ENCODE assay signal across 20 cellular contexts in genomic region chr22:28268845-28269244, GRCh38.
"Had no signal": no experiment of that assay in that cellular context is flagged by ENCODE, and none has a peak within 500 bp of the region (broad histone marks: within the 10 kb centered on the region; RNA-seq: fewer than 3 reads in every experiment).

No MANE protein-coding gene starts in this region.

- H3K27me3 ChIP-seq: dorsolateral prefrontal cortex, testis, upper lobe of right lung had no signal

- H3K36me3 ChIP-seq: upper lobe of right lung had no signal

- DNase-seq: activated CD4-positive, alpha-beta T cell treated with anti-CD3 and anti-CD28 coated beads, Interleukin-2, amount 10 ng/mL, durations not matched to agents 7 days and 5 days; activated CD8-positive, alpha-beta memory T cell treated with anti-CD3 and anti-CD28 coated beads, Interleukin-2, amount 10 ng/mL, durations not matched to agents 7 days and 5 days; activated CD8-positive, alpha-beta T cell treated with anti-CD3 and anti-CD28 coated beads for 36 hours; activated effector memory CD4-positive, alpha-beta T cell treated with anti-CD3 and anti-CD28 coated beads, Interleukin-2, amount 50 U/mL, for 16 hours; activated naive CD4-positive, alpha-beta T cell treated with anti-CD3 and anti-CD28 coated beads, Interleukin-2, amount 10 ng/mL, durations not matched to agents 7 days and 5 days; activated T-cell treated with anti-CD3 and anti-CD28 coated beads for 4 hours; effector memory CD8-positive, alpha-beta T cell; head of caudate nucleus; naive thymus-derived CD4-positive, alpha-beta T cell; occipital lobe; stimulated activated CD4-positive, alpha-beta T cell treated with anti-CD3 and anti-CD28 coated beads, Interleukin-2, amount 100 ng/mL, for 48 hours; stimulated activated CD8-positive, alpha-beta memory T cell treated with anti-CD3 and anti-CD28 coated beads, Interleukin-4, amount 100 ng/mL, for 48 hours; stimulated activated naive B cell treated with anti-CD40 and anti-IgM and Interleukin-4, amounts not matched to agents 10 μg/mL and 1 μg/mL and 100 μg/mL, for 72 hours; T-cell; testis; upper lobe of right lung had no signal

- ATAC-seq: activated CD4-positive, CD25-positive, alpha-beta regulatory T cell treated with anti-CD3 and anti-CD28 coated beads, Interleukin-2, amount 50 U/mL, for 24 hours; activated CD8-positive, alpha-beta memory T cell treated with anti-CD3 and anti-CD28 coated beads, Interleukin-2, amount 10 ng/mL, durations not matched to agents 7 days and 5 days; activated CD8-positive, alpha-beta T cell treated with anti-CD3 and anti-CD28 coated beads for 36 hours; effector memory CD8-positive, alpha-beta T cell; esophagus mucosa; naive thymus-derived CD4-positive, alpha-beta T cell; stimulated activated naive B cell treated with anti-CD40 and anti-IgM and Interleukin-4, amounts not matched to agents 10 μg/mL and 1 μg/mL and 100 μg/mL, for 72 hours; T-cell; upper lobe of right lung had no signal

- H3K4me1 ChIP-seq: testis, upper lobe of right lung had no signal

- H3K27ac ChIP-seq: testis, upper lobe of right lung, VCaP had no signal

- H3K9me3 ChIP-seq: testis, upper lobe of right lung had no signal

- H3K4me3 ChIP-seq: dorsolateral prefrontal cortex, testis, upper lobe of right lung had no signal
